ENCODE assay signal across 25 cellular contexts in genomic region chr5:107790671-107791070, GRCh38.
"Had no signal": no experiment of that assay in that cellular context is flagged by ENCODE, and none has a peak within 500 bp of the region (broad histone marks: within the 10 kb centered on the region; RNA-seq: fewer than 3 reads in every experiment).

No MANE protein-coding gene starts in this region.

- H3K36me3 ChIP-seq: neutrophil, pancreas, prostate gland, right lobe of liver, sigmoid colon, stomach, thoracic aorta, thyroid gland, tibial nerve, upper lobe of left lung, vagina had no signal

- H3K9me3 ChIP-seq: neutrophil, pancreas, prostate gland, right lobe of liver, sigmoid colon, thoracic aorta, thyroid gland, upper lobe of left lung, vagina had no signal

- ATAC-seq: natural killer cell treated with Interleukin-12 subunit alpha and Interleukin-12 subunit beta and Interleukin-15 and Interleukin-18, amount 100 ng/mL, for 72 hours; pancreas; right cardiac atrium; right lobe of liver; stimulated activated effector memory CD8-positive, alpha-beta T cell treated with anti-CD3 and anti-CD28 coated beads, Interleukin-12 subunit alpha, Interleukin-12 subunit beta, amount 100 ng/mL, for 72 hours; stimulated activated naive B cell treated with anti-CD40 and anti-IgM and Interleukin-4, amounts not matched to agents 10 μg/mL and 1 μg/mL and 100 μg/mL, for 72 hours had no signal

- H3K27ac ChIP-seq: neutrophil, pancreas, prostate gland, right lobe of liver, sigmoid colon, stomach, thoracic aorta, thyroid gland, tibial nerve, upper lobe of left lung, vagina had no signal

- H3K27me3 ChIP-seq: neutrophil, pancreas, right lobe of liver, sigmoid colon, stomach, thyroid gland, tibial nerve, upper lobe of left lung, vagina had no signal

- FAIRE-seq: pancreas, small intestine, urothelium cell line had no signal

- DNase-seq: nephron progenitor cell; nucleus accumbens; pancreas; right cardiac atrium; right lobe of liver; sigmoid colon; small intestine; stimulated activated CD4-positive, alpha-beta T cell treated with anti-CD3 and anti-CD28 coated beads, Interleukin-15, amount 100 ng/mL, for 24 hours; stimulated activated CD4-positive, alpha-beta T cell treated with anti-CD3 and anti-CD28 coated beads, Interleukin-2, amount 100 ng/mL, for 24 hours; stimulated activated CD4-positive, alpha-beta T cell treated with anti-CD3 and anti-CD28 coated beads, Interleukin-2, amount 100 ng/mL, for 48 hours; stimulated activated CD4-positive, alpha-beta T cell treated with anti-CD3 and anti-CD28 coated beads, Interleukin-4, amount 100 ng/mL, for 24 hours; stimulated activated naive B cell treated with anti-CD40 and anti-IgM and Interleukin-4, amounts not matched to agents 10 μg/mL and 1 μg/mL and 100 μg/mL, for 72 hours; stimulated activated naive CD4-positive, alpha-beta T cell treated with Interleukin-2 at 50 U/mL for 16 hours; stomach; thyroid gland; trophoblast cell; upper lobe of left lung had no signal

- H3K4me1 ChIP-seq: pancreas, prostate gland, right lobe of liver, sigmoid colon, stomach, thyroid gland, tibial nerve, upper lobe of left lung, vagina had no signal

- H3K4me3 ChIP-seq: pancreas, prostate gland, right lobe of liver, sigmoid colon, stomach, thoracic aorta, thyroid gland, tibial nerve, upper lobe of left lung, vagina had no signal
